ENCODE assay signal across 12 cellular contexts in genomic region chr5:126947146-126948010, GRCh38.
DNase-seq lines count a peak whose midpoint lies in the region; ATAC-seq, FAIRE-seq and TF ChIP-seq lines count a peak whose summit lies in the region.
"Had no signal": no experiment of that assay in that cellular context is flagged by ENCODE, and none has a peak within 500 bp of the region (broad histone marks: within the 10 kb centered on the region; RNA-seq: fewer than 3 reads in every experiment).

No MANE protein-coding gene starts in this region.

- peaks cover 31% of the 10 kb centered on the region for H3K4me1 Mint-ChIP-seq in progenitor cell of endocrine pancreas (ENCODE audit: low read depth)

- H3K27ac ChIP-seq in HepG2 (ENCODE audit: extremely low read length, insufficient read depth, low read length) (no peak overlapping the region), right lobe of liver (no peak overlapping the region), esophagus muscularis mucosa (replicated peaks in 1 of 4) (no peak overlapping the region)

- H3K27me3 ChIP-seq in HepG2 (ENCODE audit: control insufficient read depth in 1 of 2, insufficient read depth in 2 of 2, low read length in 2 of 2) (no peaks in the 10 kb centered on the region), right lobe of liver (no peaks in the 10 kb centered on the region), esophagus muscularis mucosa (no peaks in the 10 kb centered on the region)

- intact Hi-C loops in HepG2 (cut with micrococcal nuclease; ENCODE audit: unreplicated experiment), result no loop called here
- intact Hi-C loops in right lobe of liver (cut with DNase I), result no loop called here
- intact Hi-C loops in esophagus muscularis mucosa (cut with DNase I), result no loop called here

- POLR2A ChIA-PET in HepG2 (lab: Yijun Ruan, JAX), result no interaction called here

- H3K9me3 ChIP-seq in HepG2 (ENCODE audit: low read length) (no peaks in the 10 kb centered on the region), right lobe of liver (no peaks in the 10 kb centered on the region), esophagus muscularis mucosa (no peaks in the 10 kb centered on the region)
- H3K9me3 ChIP-seq: HAP-1 had no signal

- H3K36me3 ChIP-seq in HepG2 (replicated peaks in 1 of 2; ENCODE audit: control insufficient read depth in 1 of 2, insufficient read depth in 2 of 2, low read length in 2 of 2) (no peaks in the 10 kb centered on the region), right lobe of liver (no peaks in the 10 kb centered on the region), esophagus muscularis mucosa (no peaks in the 10 kb centered on the region)
- H3K36me3 ChIP-seq: HAP-1 had no signal

- no peak overlapping the region for H3K4me3 Mint-ChIP-seq in progenitor cell of endocrine pancreas (ENCODE audit: low read depth)
- H3K4me3 Mint-ChIP-seq: CD4-positive, alpha-beta memory T cell had no signal

- no peak overlapping the region for H2AFZ ChIP-seq in HepG2 (ENCODE audit: low read length)

- no peak for TF ChIP-seq RAD21 in HepG2 (CRISPR knock-in tag; IDR thresholded peaks at IDR 0.05)

- H3K27ac Mint-ChIP-seq in progenitor cell of endocrine pancreas, result peak overlapping the region; percentile 71

- no TSS peak for BruUV-seq in HepG2 (replicated peaks; lab: Mats Ljungman, UMichigan)

- no peaks in the 10 kb centered on the region for H3K79me2 ChIP-seq in HepG2 (ENCODE audit: insufficient read depth, low read length)

- peak; percentile 55; the same call in 2 of the 3 replicates for ATAC-seq in HepG2
- no peak for ATAC-seq in right lobe of liver
- ATAC-seq in GM21786 (IDR thresholded peaks at IDR 0.05; ENCODE audit: unreplicated experiment), result peak; percentile 94
- peak; percentile 92 for ATAC-seq in HG03442 (IDR thresholded peaks at IDR 0.05; ENCODE audit: unreplicated experiment)

- H4K20me1 ChIP-seq in HepG2 (ENCODE audit: insufficient read depth, low read length), result no peaks in the 10 kb centered on the region

- H3K36me3 Mint-ChIP-seq in progenitor cell of endocrine pancreas (ENCODE audit: insufficient read depth), result no peaks in the 10 kb centered on the region
- H3K36me3 Mint-ChIP-seq: CD4-positive, alpha-beta memory T cell had no signal

- TF ChIP-seq POLR2A in HepG2 (IDR thresholded peaks at IDR 0.05; ENCODE audit: insufficient read depth in 1 of 2, low read depth in 2 of 2, low read length in 2 of 2) (no peak), right lobe of liver (IDR thresholded peaks at IDR 0.05) (no peak), esophagus muscularis mucosa (IDR thresholded peaks at IDR 0.05; ENCODE audit: low read depth) (no peak)

- WGBS in HepG2 (ENCODE audit: low lambda C conversion rate), result 70% methylated on average over 5 of the region's 5 CpGs
- WGBS in right lobe of liver (ENCODE audit: insufficient coverage, low coverage, low lambda C conversion rate, missing lambda C conversion rate), result 23% methylated on average over 5 of the region's 5 CpGs
- 67% methylated on average over 5 of the region's 5 CpGs for WGBS in esophagus muscularis mucosa

- no peak overlapping the region for H3K4me2 ChIP-seq in HepG2 (ENCODE audit: low read depth, low read length)

- TF ChIP-seq CTCF in HepG2 (CRISPR knock-in tag; IDR thresholded peaks at IDR 0.05) (no peak), right lobe of liver (IDR thresholded peaks at IDR 0.05) (no peak), progenitor cell of endocrine pancreas (IDR thresholded peaks at IDR 0.05; ENCODE audit: unreplicated experiment) (no peak), esophagus muscularis mucosa (IDR thresholded peaks at IDR 0.05) (no peak)

- TF ChIP-seq EP300 in HepG2 (IDR thresholded peaks at IDR 0.05; ENCODE audit: low read depth in 2 of 2, low read length in 2 of 2), result no peak
- no peak for TF ChIP-seq EP300 in HepG2 (CRISPR knock-in tag; IDR thresholded peaks at IDR 0.05; ENCODE audit: borderline replicate concordance)
- TF ChIP-seq EP300 in esophagus muscularis mucosa (IDR thresholded peaks at IDR 0.05), result no peak

- DNase-seq in HepG2 (ENCODE audit: low spot score), result no peak
- DNase-seq in right lobe of liver, result no peak
- DNase-seq in progenitor cell of endocrine pancreas (ENCODE audit: low spot score, unreplicated experiment), result no peak
- no peak for DNase-seq in stimulated activated CD4-positive, alpha-beta T cell treated with anti-CD3 and anti-CD28 coated beads, Interleukin-2, amount 100 ng/mL, for 48 hours
- no peak for DNase-seq in esophagus muscularis mucosa (ENCODE audit: extremely low spot score)
- DNase-seq in iPS-NIHi7 (ENCODE audit: extremely low spot score), result no peak
- DNase-seq: CD4-positive, alpha-beta memory T cell; midbrain; NCI-H446 treated with DMSO at 0.1 percent for 48 hours had no signal

- H3K27me3 Mint-ChIP-seq in progenitor cell of endocrine pancreas, result no peaks in the 10 kb centered on the region

- CTCF ChIA-PET in HepG2 (lab: Yijun Ruan, JAX; ENCODE audit: low intra/inter-chr PET ratio, low total read pairs), result no interaction called here

- no peak overlapping the region for H3K4me3 ChIP-seq in HepG2 (replicated peaks in 1 of 3; ENCODE audit: insufficient read depth in 1 of 3, low read depth in 2 of 3, low read length in 3 of 3)
- no peak overlapping the region for H3K4me3 ChIP-seq in right lobe of liver
- H3K4me3 ChIP-seq in esophagus muscularis mucosa, result no peak overlapping the region
- H3K4me3 ChIP-seq: HAP-1 had no signal

- H3K4me1 ChIP-seq in HepG2 (ENCODE audit: insufficient read depth, low read length) (peaks cover 10% of the 10 kb centered on the region), right lobe of liver (no peaks in the 10 kb centered on the region), esophagus muscularis mucosa (peaks cover 0 to 16% (median 0%) of the 10 kb centered on the region in 4 donors)

- no peaks in the 10 kb centered on the region for H3K9me3 Mint-ChIP-seq in progenitor cell of endocrine pancreas (ENCODE audit: low read depth)
- H3K9me3 Mint-ChIP-seq: CD4-positive, alpha-beta memory T cell had no signal

- no peak for FAIRE-seq in HepG2 (lab: Jason Lieb, UNC)

- no peak overlapping the region for H3K9ac ChIP-seq in HepG2 (ENCODE audit: insufficient read depth, low read depth, low read length)

- in situ Hi-C loops in HepG2 (cut with HindIII; ENCODE audit: extremely low pct_ligation_motif_present, low pct_unique_long_range_greater_than_20kb), result no loop called here

TF ChIP-seq in HepG2, 621 proteins besides CTCF, POLR2A, EP300 and RAD21:
- TF ChIP-seq THYN1 (CRISPR knock-in tag; IDR thresholded peaks at IDR 0.05; ENCODE audit: borderline replicate concordance, low read depth) (no peak), ZNF639 (CRISPR knock-in tag; conservative IDR thresholded peaks at IDR 0.05) (no peak), ZNF646 (CRISPR knock-in tag; IDR thresholded peaks at IDR 0.05) (no peak), ZNF878 (CRISPR knock-in tag; IDR thresholded peaks at IDR 0.05) (no peak), SNRNP70 (IDR thresholded peaks at IDR 0.05; ENCODE audit: low read depth, low read length) (no peak), ZNF788 (CRISPR knock-in tag; IDR thresholded peaks at IDR 0.05; ENCODE audit: borderline replicate concordance) (no peak), REXO4 (CRISPR knock-in tag; IDR thresholded peaks at IDR 0.05; ENCODE audit: borderline replicate concordance) (no peak)

Comparison
In these comparisons a context has a peak if more than half of its experiments do, and no peak if none do; other contexts are left out.
1. ATAC-seq: peak in HepG2 (single experiment), GM21786 (single experiment) and HG03442 (single experiment); none in right lobe of liver (0 of 4).